ENCODE assay signal across 13 cellular contexts in genomic region chr10:80474920-80475319, GRCh38.
DNase-seq lines count a peak whose midpoint lies in the region; ATAC-seq and TF ChIP-seq lines count a peak whose summit lies in the region.
"Had no signal": no experiment of that assay in that cellular context is flagged by ENCODE, and none has a peak within 500 bp of the region (broad histone marks: within the 10 kb centered on the region; RNA-seq: fewer than 3 reads in every experiment).

No MANE protein-coding gene starts in this region.

- DNase-seq in activated naive CD4-positive, alpha-beta T cell treated with Interleukin-2 at 50 U/mL for 16 hours = no peak
- DNase-seq in effector memory CD8-positive, alpha-beta T cell = no peak
- DNase-seq in nephron progenitor cell (no peak), NCI-H2196 treated with DMSO at 0.1 percent for 48 hours (lab: John Stamatoyannopoulos, UW; ENCODE audit: unreplicated experiment) (no peak), HuH-7.5 (ENCODE audit: low spot score) (no peak)
- DNase-seq: activated gamma-delta T cell treated with Interleukin-2 at 50 U/mL for 16 hours; effector CD8-positive, alpha-beta T cell; GDM1; NCI-H1930; sigmoid colon had no signal

- H3K27ac Mint-ChIP-seq in activated naive CD4-positive, alpha-beta T cell treated with anti-CD3 and anti-CD28 coated beads, Interleukin-2, amount 50 U/mL, for 24 hours = peak overlapping the region; percentile 98
- peak overlapping the region; percentile 93 to 95 for H3K27ac Mint-ChIP-seq in effector memory CD8-positive, alpha-beta T cell
- peak overlapping the region; percentile 86 for H3K27ac Mint-ChIP-seq in nephron progenitor cell

- H3K9me3 Mint-ChIP-seq in activated naive CD4-positive, alpha-beta T cell treated with anti-CD3 and anti-CD28 coated beads, Interleukin-2, amount 50 U/mL, for 24 hours = peaks cover 5% of the 10 kb centered on the region
- H3K9me3 Mint-ChIP-seq in effector memory CD8-positive, alpha-beta T cell = no peaks in the 10 kb centered on the region
- H3K9me3 Mint-ChIP-seq in nephron progenitor cell = peaks cover 27% of the 10 kb centered on the region

- H3K4me1 Mint-ChIP-seq in activated naive CD4-positive, alpha-beta T cell treated with anti-CD3 and anti-CD28 coated beads, Interleukin-2, amount 50 U/mL, for 24 hours = peaks cover 82% of the 10 kb centered on the region
- H3K4me1 Mint-ChIP-seq in effector memory CD8-positive, alpha-beta T cell (ENCODE audit: low read depth in 2 of 2) = peaks cover 65 to 72% of the 10 kb centered on the region in 2 donors
- H3K4me1 Mint-ChIP-seq in nephron progenitor cell = peaks cover 47% of the 10 kb centered on the region

- H3K4me3 Mint-ChIP-seq in activated naive CD4-positive, alpha-beta T cell treated with anti-CD3 and anti-CD28 coated beads, Interleukin-2, amount 50 U/mL, for 24 hours = peak overlapping the region; percentile 15
- peak overlapping the region; percentile 78 to 97 for H3K4me3 Mint-ChIP-seq in effector memory CD8-positive, alpha-beta T cell
- H3K4me3 Mint-ChIP-seq in nephron progenitor cell = no peak overlapping the region

- H3K36me3 Mint-ChIP-seq in activated naive CD4-positive, alpha-beta T cell treated with anti-CD3 and anti-CD28 coated beads, Interleukin-2, amount 50 U/mL, for 24 hours = peaks cover 13% of the 10 kb centered on the region
- peaks cover 43% of the 10 kb centered on the region for H3K36me3 Mint-ChIP-seq in effector memory CD8-positive, alpha-beta T cell (ENCODE audit: insufficient read depth)
- H3K36me3 Mint-ChIP-seq in nephron progenitor cell (ENCODE audit: low read depth) = peaks cover 54% of the 10 kb centered on the region

- no peak for ATAC-seq in effector memory CD8-positive, alpha-beta T cell (replicated peaks)
- ATAC-seq in HG03159 (IDR thresholded peaks at IDR 0.05; ENCODE audit: unreplicated experiment) = no peak
- no peak for ATAC-seq in HG03025 (IDR thresholded peaks at IDR 0.05; ENCODE audit: low FRiP score, unreplicated experiment)

- H3K27me3 Mint-ChIP-seq in activated naive CD4-positive, alpha-beta T cell treated with anti-CD3 and anti-CD28 coated beads, Interleukin-2, amount 50 U/mL, for 24 hours = no peaks in the 10 kb centered on the region
- no peaks in the 10 kb centered on the region for H3K27me3 Mint-ChIP-seq in effector memory CD8-positive, alpha-beta T cell
- no peaks in the 10 kb centered on the region for H3K27me3 Mint-ChIP-seq in nephron progenitor cell (ENCODE audit: low read depth, poor library complexity)

- TF ChIP-seq CTCF in nephron progenitor cell (IDR thresholded peaks at IDR 0.05) = no peak
